Comparison of ENCODE assay signal across 1 cellular context in the genomic region with DNA sequence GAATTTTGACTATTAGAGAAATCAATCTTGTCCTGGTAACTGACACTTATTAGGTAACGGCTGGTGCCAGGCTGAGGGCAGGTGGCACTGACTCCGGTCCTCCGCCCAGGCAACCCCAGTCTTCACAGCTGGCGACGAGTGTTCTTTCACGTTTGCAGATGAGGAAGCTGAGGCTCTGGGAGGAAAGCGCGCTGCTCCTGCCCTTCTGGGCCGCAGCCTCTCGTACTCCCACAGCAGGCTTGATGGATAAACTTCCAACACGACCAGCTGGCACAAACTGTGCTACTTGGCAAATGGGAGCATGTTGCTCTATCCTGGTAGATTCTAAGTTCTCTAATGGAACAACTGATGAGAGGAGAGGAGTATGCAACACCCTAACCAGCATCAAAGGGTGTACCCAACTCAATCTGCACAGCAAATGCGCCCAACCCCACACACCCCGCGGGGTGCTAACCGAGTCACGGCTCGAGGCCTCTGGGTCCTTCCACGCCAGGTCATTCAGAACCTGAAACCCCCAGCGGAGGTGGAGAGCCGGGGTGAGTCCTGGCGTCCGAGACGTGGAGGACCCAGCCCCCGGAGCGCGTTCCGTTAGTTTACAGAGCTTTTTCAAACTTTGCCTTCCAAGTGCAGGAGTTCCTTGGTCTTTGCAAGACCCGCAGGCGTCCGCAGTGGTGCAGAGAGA.
TF ChIP-seq lines count a peak whose summit lies in the region.

No MANE protein-coding gene starts in this region.

TF ChIP-seq in H1, 55 proteins besides CTCF, POLR2A, EP300 and RAD21:
- no peak for TF ChIP-seq TBP (IDR thresholded peaks at IDR 0.05; ENCODE audit: low read depth, low read length)
- no peak for TF ChIP-seq TCF12 (IDR thresholded peaks at IDR 0.05; ENCODE audit: low read depth, low read length)
- TF ChIP-seq POLR2AphosphoS5 (IDR thresholded peaks at IDR 0.05; ENCODE audit: low read depth, low read length) = no peak
- TF ChIP-seq BACH1 (IDR thresholded peaks at IDR 0.05; ENCODE audit: low read length) = no peak
- TF ChIP-seq, protein P1, sequence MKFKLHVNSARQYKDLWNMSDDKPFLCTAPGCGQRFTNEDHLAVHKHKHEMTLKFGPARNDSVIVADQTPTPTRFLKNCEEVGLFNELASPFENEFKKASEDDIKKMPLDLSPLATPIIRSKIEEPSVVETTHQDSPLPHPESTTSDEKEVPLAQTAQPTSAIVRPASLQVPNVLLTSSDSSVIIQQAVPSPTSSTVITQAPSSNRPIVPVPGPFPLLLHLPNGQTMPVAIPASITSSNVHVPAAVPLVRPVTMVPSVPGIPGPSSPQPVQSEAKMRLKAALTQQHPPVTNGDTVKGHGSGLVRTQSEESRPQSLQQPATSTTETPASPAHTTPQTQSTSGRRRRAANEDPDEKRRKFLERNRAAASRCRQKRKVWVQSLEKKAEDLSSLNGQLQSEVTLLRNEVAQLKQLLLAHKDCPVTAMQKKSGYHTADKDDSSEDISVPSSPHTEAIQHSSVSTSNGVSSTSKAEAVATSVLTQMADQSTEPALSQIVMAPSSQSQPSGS (IDR thresholded peaks at IDR 0.05; ENCODE audit: low read length) = no peak
- no peak for TF ChIP-seq ZNF274 (IDR thresholded peaks at IDR 0.05; ENCODE audit: borderline replicate concordance, extremely low read depth, low read length)
- TF ChIP-seq CBX8 (IDR thresholded peaks at IDR 0.05; ENCODE audit: borderline replicate concordance, low read depth, low read length) = no peak
- no peak for TF ChIP-seq KDM5A (IDR thresholded peaks at IDR 0.05; ENCODE audit: low read length)
- TF ChIP-seq BRCA1 (IDR thresholded peaks at IDR 0.05; ENCODE audit: low read depth, low read length) = no peak
- no peak for TF ChIP-seq GTF2F1 (IDR thresholded peaks at IDR 0.05; ENCODE audit: borderline replicate concordance, low read depth, low read length)
- no peak for TF ChIP-seq MAFK (IDR thresholded peaks at IDR 0.05; ENCODE audit: low read depth, low read length)
TF ChIP-seq in H1: peak in this region for 0.
